ENCODE assay signal across 8 cellular contexts in genomic region chr1:205061665-205062069, GRCh38. TPM values are rescaled to one million over a fixed set of nuclear protein-coding genes. Genes with fewer than 3 reads are reported as not detected.
A peak's percentile ranks its signal among the peaks of the same experiment; 100 is the strongest.
DNase-seq lines count a peak whose midpoint lies in the region; ATAC-seq, FAIRE-seq and TF ChIP-seq lines count a peak whose summit lies in the region.

No MANE protein-coding gene starts in this region.

- no peak overlapping the region for H3K9ac ChIP-seq in kidney (ENCODE audit: low read length in 2 of 2)

- DNase-seq in A172 (ENCODE audit: low spot score), result peak; percentile 83
- DNase-seq in GM19239 (ENCODE audit: insufficient read length, low spot score), result peak; percentile 80
- peak; percentile 89 for DNase-seq in NCI-H2196 (lab: John Stamatoyannopoulos, UW; ENCODE audit: unreplicated experiment)
- DNase-seq in activated CD4-positive, CD25-positive, alpha-beta regulatory T cell treated with anti-CD3 and anti-CD28 coated beads, Interleukin-2, amount 50 U/mL, for 16 hours (ENCODE audit: low read depth, low spot score), result peak; percentile 40
- DNase-seq in central memory CD4-positive, alpha-beta T cell, result peak; percentile 49
- DNase-seq in kidney, result no peak
- peak; percentile 75 for DNase-seq in stimulated activated CD4-positive, alpha-beta T cell treated with anti-CD3 and anti-CD28 coated beads, Interleukin-1b, Interleukin-23, amount 100 ng/mL, for 48 hours

- intact Hi-C loops in kidney (cut with DNase I), result loop anchor here (10.0 kb wide), 1 partner anchor 87 kb away; no protein-coding TSS in a partner anchor

- FAIRE-seq in GM19239 (lab: Jason Lieb, UNC) (peak; percentile 55), kidney (lab: Jason Lieb, UNC) (no peak)

- no peak overlapping the region for H3K4me3 ChIP-seq in kidney (ENCODE audit: low read length in 2 of 2)

- ATAC-seq in GM18867 (IDR thresholded peaks at IDR 0.05; ENCODE audit: unreplicated experiment), result no peak

- no peaks in the 10 kb centered on the region for H3K9me3 ChIP-seq in kidney (ENCODE audit: control insufficient read depth in 1 of 2, low read length in 2 of 2)

- no peak overlapping the region for H3K27ac ChIP-seq in kidney (ENCODE audit: low read depth in 2 of 2, low read length in 2 of 2)

- H3K36me3 ChIP-seq in kidney (ENCODE audit: control insufficient read depth in 1 of 2, insufficient read depth in 2 of 2, low read length in 2 of 2), result no peaks in the 10 kb centered on the region

- peaks cover 0 to 10% of the 10 kb centered on the region in 2 donors for H3K4me1 ChIP-seq in kidney (ENCODE audit: control insufficient read depth in 1 of 2, insufficient read depth in 1 of 2, low read depth in 1 of 2, low read length in 2 of 2)

- peak; percentile 97 for TF ChIP-seq CTCF in kidney (IDR thresholded peaks at IDR 0.05; ENCODE audit: borderline replicate concordance, extremely low read depth, insufficient read depth)

RNA-seq across cellular contexts. Expression of gene CNTN2, which starts 18.7 kb away (rescaled TPM):
- 1.8 TPM in 1 of 2 replicates, not detected in the other for total RNA-seq in A172 (2014; rRNA removed; shearing (Covaris generic))
- 0.44 TPM for total RNA-seq in kidney
- polyA plus RNA-seq in kidney (ENCODE audit: insufficient read depth, low read depth, low replicate concordance), result 0.15 TPM

RNA-seq across cellular contexts. Expression of gene TMEM81, which starts 22.6 kb away (rescaled TPM):
- 1.3 and 3.1 TPM in 2 replicates for total RNA-seq in A172 (2014; rRNA removed; shearing (Covaris generic))
- total RNA-seq in kidney, result 1.7 TPM
- 6.1 TPM for polyA plus RNA-seq in kidney (ENCODE audit: insufficient read depth, low read depth, low replicate concordance)
